In genomic region chr1:112605633-112606327, GRCh38 we compare ENCODE assay signal across 20 cellular contexts. TPM values are rescaled to one million over a fixed set of nuclear protein-coding genes. Genes with fewer than 3 reads are reported as not detected.
DNase-seq lines count a peak whose midpoint lies in the region; ATAC-seq and TF ChIP-seq lines count a peak whose summit lies in the region.
"Had no signal": no experiment of that assay in that cellular context is flagged by ENCODE, and none has a peak within 500 bp of the region (broad histone marks: within the 10 kb centered on the region; RNA-seq: fewer than 3 reads in every experiment).

No MANE protein-coding gene starts in this region.

- no peak overlapping the region for H3K27ac ChIP-seq in CD8-positive, alpha-beta memory T cell (ENCODE audit: low read depth, low read length)
- peak overlapping the region; percentile 77 to 91 (median 86) for H3K27ac ChIP-seq in esophagus squamous epithelium
- no peak overlapping the region for H3K27ac ChIP-seq in A673 (ENCODE audit: low read depth, low read length, poor library complexity, severe bottlenecking)
- H3K27ac ChIP-seq: parathyroid adenoma had no signal

- intact Hi-C loops in activated T-helper 1 cell treated with anti-CD3 and anti-CD28 coated beads, Interleukin-12 subunit alpha, Interleukin-12 subunit beta, Interleukin-2, Interleukin-4 antibody, amounts not matched to agents 30 ng/mL and 10 ng/mL and 1 ng/mL, durations not matched to agents 14 hours and 24 hours and 36 hours (cut with micrococcal nuclease): no loop called here
- intact Hi-C loops in esophagus squamous epithelium (cut with DNase I) (no loop called here), A673 (cut with micrococcal nuclease; ENCODE audit: unreplicated experiment) (no loop called here)

- H3K9me3 ChIP-seq in CD8-positive, alpha-beta memory T cell (ENCODE audit: low read length): no peaks in the 10 kb centered on the region
- H3K9me3 ChIP-seq in esophagus squamous epithelium (no peaks in the 10 kb centered on the region), A673 (ENCODE audit: low read depth, low read length, poor library complexity, severe bottlenecking) (no peaks in the 10 kb centered on the region), T-helper 17 cell (ENCODE audit: control insufficient read depth, low read length, poor library complexity, severe bottlenecking) (no peaks in the 10 kb centered on the region)
- H3K9me3 ChIP-seq: SK-N-SH had no signal

- 35 to 54% methylated on average over 3 to 4 of the region's 4 CpGs for WGBS in esophagus squamous epithelium, 2 donors

- no peak for ATAC-seq in T-helper 17 cell
- ATAC-seq in HG02870 (IDR thresholded peaks at IDR 0.05; ENCODE audit: unreplicated experiment): no peak
- ATAC-seq: natural killer cell had no signal

- H3K4me1 Mint-ChIP-seq in CD8-positive, alpha-beta memory T cell: peaks cover 2 to 8% (median 3%) of the 10 kb centered on the region in 3 donors
- peaks cover 18% of the 10 kb centered on the region for H3K4me1 Mint-ChIP-seq in activated T-helper 1 cell treated with anti-CD3 and anti-CD28 coated beads, Interleukin-12 subunit alpha, Interleukin-12 subunit beta, Interleukin-2, Interleukin-4 antibody, amounts not matched to agents 30 ng/mL and 10 ng/mL and 1 ng/mL, durations not matched to agents 14 hours and 24 hours and 36 hours (ENCODE audit: low read depth)
- H3K4me1 Mint-ChIP-seq in T-helper 17 cell: peaks cover 9% of the 10 kb centered on the region
- H3K4me1 Mint-ChIP-seq: central memory CD8-positive, alpha-beta T cell; natural killer cell had no signal

- no peak overlapping the region for H3K4me3 ChIP-seq in CD8-positive, alpha-beta memory T cell (ENCODE audit: low read length)
- H3K4me3 ChIP-seq in esophagus squamous epithelium (no peak overlapping the region), A673 (ENCODE audit: low read depth, low read length, poor library complexity, severe bottlenecking) (no peak overlapping the region)

- POLR2A ChIA-PET in CD8-positive, alpha-beta memory T cell (lab: Charles Lee): interaction anchor here (0.7 kb wide), 1 partner anchor 11 kb away, joined by 8 read pairs; no protein-coding TSS in a partner anchor
- POLR2A ChIA-PET in A673 (lab: Charles Lee; ENCODE audit: low non-redundant PET): no interaction called here

- no TSS peak for BruUV-seq in A673 (replicated peaks; lab: Mats Ljungman, UMichigan)

- no peaks in the 10 kb centered on the region for H3K27me3 ChIP-seq in CD8-positive, alpha-beta memory T cell (ENCODE audit: insufficient read depth, low read length, poor library complexity, severe bottlenecking)
- H3K27me3 ChIP-seq in esophagus squamous epithelium: no peaks in the 10 kb centered on the region
- no peaks in the 10 kb centered on the region for H3K27me3 ChIP-seq in A673 (replicated peaks; ENCODE audit: insufficient read depth, low read depth, low read length, poor library complexity)

- H3K27ac Mint-ChIP-seq in CD8-positive, alpha-beta memory T cell: peak overlapping the region in 5 of 8 donors; percentile 5 to 32 (median 20)
- peak overlapping the region; percentile 6 for H3K27ac Mint-ChIP-seq in activated T-helper 1 cell treated with anti-CD3 and anti-CD28 coated beads, Interleukin-12 subunit alpha, Interleukin-12 subunit beta, Interleukin-2, Interleukin-4 antibody, amounts not matched to agents 30 ng/mL and 10 ng/mL and 1 ng/mL, durations not matched to agents 14 hours and 24 hours and 36 hours
- H3K27ac Mint-ChIP-seq in T-helper 17 cell: no peak overlapping the region
- H3K27ac Mint-ChIP-seq: B cell, natural killer cell had no signal

- H3K9me3 Mint-ChIP-seq in CD8-positive, alpha-beta memory T cell: no peaks in the 10 kb centered on the region
- H3K9me3 Mint-ChIP-seq in activated T-helper 1 cell treated with anti-CD3 and anti-CD28 coated beads, Interleukin-12 subunit alpha, Interleukin-12 subunit beta, Interleukin-2, Interleukin-4 antibody, amounts not matched to agents 30 ng/mL and 10 ng/mL and 1 ng/mL, durations not matched to agents 14 hours and 24 hours and 36 hours: no peaks in the 10 kb centered on the region
- H3K9me3 Mint-ChIP-seq: activated T-cell treated with anti-CD3 and anti-CD28 coated beads, Interleukin-2, amount 50 U/mL, for 4 hours; central memory CD8-positive, alpha-beta T cell; natural killer cell had no signal

- no peaks in the 10 kb centered on the region for H3K27me3 Mint-ChIP-seq in CD8-positive, alpha-beta memory T cell
- no peaks in the 10 kb centered on the region for H3K27me3 Mint-ChIP-seq in activated T-helper 1 cell treated with anti-CD3 and anti-CD28 coated beads, Interleukin-12 subunit alpha, Interleukin-12 subunit beta, Interleukin-2, Interleukin-4 antibody, amounts not matched to agents 30 ng/mL and 10 ng/mL and 1 ng/mL, durations not matched to agents 14 hours and 24 hours and 36 hours (ENCODE audit: insufficient read depth)
- no peaks in the 10 kb centered on the region for H3K27me3 Mint-ChIP-seq in T-helper 17 cell
- H3K27me3 Mint-ChIP-seq: B cell; central memory CD8-positive, alpha-beta T cell had no signal

- H3K4me1 ChIP-seq in CD8-positive, alpha-beta memory T cell (ENCODE audit: insufficient read depth, low read length): no peaks in the 10 kb centered on the region
- peaks cover 0 to 40% (median 4%) of the 10 kb centered on the region in 3 donors for H3K4me1 ChIP-seq in esophagus squamous epithelium
- no peaks in the 10 kb centered on the region for H3K4me1 ChIP-seq in A673 (ENCODE audit: insufficient read depth, low read length, poor library complexity, severe bottlenecking)
- H3K4me1 ChIP-seq: parathyroid adenoma had no signal

- TF ChIP-seq POLR2A in esophagus squamous epithelium (IDR thresholded peaks at IDR 0.05): no peak

- CTCF ChIA-PET in CD8-positive, alpha-beta memory T cell (lab: Charles Lee): no interaction called here
- CTCF ChIA-PET in A673 (lab: Charles Lee): interaction anchor here (0.7 kb wide), 1 partner anchor 349 kb away, joined by 4 read pairs; no protein-coding TSS in a partner anchor

- DNase-seq in CD8-positive, alpha-beta memory T cell: no peak
- DNase-seq in HPDE6-E6E7 (ENCODE audit: extremely low spot score): peak; percentile 63
- DNase-seq in activated T-helper 1 cell treated with anti-CD3 and anti-CD28 coated beads, Interleukin-12 subunit alpha, Interleukin-12 subunit beta, Interleukin-2, Interleukin-4 antibody, amounts not matched to agents 30 ng/mL and 10 ng/mL and 1 ng/mL, durations not matched to agents 14 hours and 24 hours and 36 hours (ENCODE audit: low spot score): no peak
- DNase-seq in esophagus squamous epithelium (lab: John Stamatoyannopoulos, UW): no peak
- no peak for DNase-seq in ecto neural progenitor cell (ENCODE audit: low spot score)
- no peak for DNase-seq in A673 (ENCODE audit: low spot score)
- DNase-seq in T-helper 17 cell: no peak
- DNase-seq: activated T-cell treated with anti-CD3 and anti-CD28 coated beads, Interleukin-2, amount 50 U/mL, for 4 hours; effector memory CD4-positive, alpha-beta T cell; hypothalamus; mesendoderm; natural killer cell; NCI-H1436; SK-N-SH; stimulated activated CD4-positive, alpha-beta T cell treated with anti-CD3 and anti-CD28 coated beads, Interleukin-4, amount 100 ng/mL, for 24 hours; T1000 had no signal

- H3K4me3 Mint-ChIP-seq in CD8-positive, alpha-beta memory T cell: no peak overlapping the region
- H3K4me3 Mint-ChIP-seq in activated T-helper 1 cell treated with anti-CD3 and anti-CD28 coated beads, Interleukin-12 subunit alpha, Interleukin-12 subunit beta, Interleukin-2, Interleukin-4 antibody, amounts not matched to agents 30 ng/mL and 10 ng/mL and 1 ng/mL, durations not matched to agents 14 hours and 24 hours and 36 hours: no peak overlapping the region
- no peak overlapping the region for H3K4me3 Mint-ChIP-seq in T-helper 17 cell
- H3K4me3 Mint-ChIP-seq: activated T-cell treated with anti-CD3 and anti-CD28 coated beads, Interleukin-2, amount 50 U/mL, for 4 hours; B cell; central memory CD8-positive, alpha-beta T cell; natural killer cell had no signal

- H3K36me3 ChIP-seq in CD8-positive, alpha-beta memory T cell (ENCODE audit: insufficient read depth, low read length): no peaks in the 10 kb centered on the region
- H3K36me3 ChIP-seq in esophagus squamous epithelium: peaks cover 0 to 75% (median 0%) of the 10 kb centered on the region in 3 donors
- H3K36me3 ChIP-seq in A673 (ENCODE audit: insufficient read depth, low read length, poor library complexity, severe bottlenecking): peaks cover 47% of the 10 kb centered on the region

- H3K36me3 Mint-ChIP-seq in CD8-positive, alpha-beta memory T cell: peaks cover 8 to 71% (median 24%) of the 10 kb centered on the region in 3 donors
- peaks cover 23% of the 10 kb centered on the region for H3K36me3 Mint-ChIP-seq in activated T-helper 1 cell treated with anti-CD3 and anti-CD28 coated beads, Interleukin-12 subunit alpha, Interleukin-12 subunit beta, Interleukin-2, Interleukin-4 antibody, amounts not matched to agents 30 ng/mL and 10 ng/mL and 1 ng/mL, durations not matched to agents 14 hours and 24 hours and 36 hours (ENCODE audit: low read depth)
- H3K36me3 Mint-ChIP-seq in T-helper 17 cell (ENCODE audit: low read depth): peaks cover 18% of the 10 kb centered on the region
- H3K36me3 Mint-ChIP-seq: natural killer cell had no signal

- TF ChIP-seq CTCF in esophagus squamous epithelium (IDR thresholded peaks at IDR 0.05) (no peak), A673 (conservative IDR thresholded peaks at IDR 0.05; ENCODE audit: low read depth, low read length) (no peak)

RNA-seq across cellular contexts. Expression of gene ST7L, which starts 13.2 kb away (rescaled TPM):
- total RNA-seq in CD8-positive, alpha-beta memory T cell: 10 to 100 TPM; 11.6 to 12.2 TPM
- 11.3 TPM for polyA plus RNA-seq in CD8-positive, alpha-beta memory T cell
- total RNA-seq in activated T-helper 1 cell treated with anti-CD3 and anti-CD28 coated beads, Interleukin-12 subunit alpha, Interleukin-12 subunit beta, Interleukin-2, Interleukin-4 antibody, amounts not matched to agents 30 ng/mL and 10 ng/mL and 1 ng/mL, durations not matched to agents 14 hours and 24 hours and 36 hours: 12.2 and 13.5 TPM in 2 replicates
- 10 to 100 TPM in 3 of 4 donors, 1 to 10 TPM in 1; 9.4 to 25.0 (median 12.4) TPM for total RNA-seq in esophagus squamous epithelium
- 25.8 and 29.6 TPM in 2 replicates for total RNA-seq in A673 (2021)
- 10 to 100 TPM; 18.0 to 21.2 TPM for total RNA-seq in T-helper 17 cell

RNA-seq across cellular contexts. Expression of gene CAPZA1, which starts 13.9 kb away (rescaled TPM):
- total RNA-seq in CD8-positive, alpha-beta memory T cell: 100 to 1,000 TPM; 255 to 266 TPM
- polyA plus RNA-seq in CD8-positive, alpha-beta memory T cell: 212 TPM
- 239 and 242 TPM in 2 replicates for total RNA-seq in activated T-helper 1 cell treated with anti-CD3 and anti-CD28 coated beads, Interleukin-12 subunit alpha, Interleukin-12 subunit beta, Interleukin-2, Interleukin-4 antibody, amounts not matched to agents 30 ng/mL and 10 ng/mL and 1 ng/mL, durations not matched to agents 14 hours and 24 hours and 36 hours
- 100 to 1,000 TPM; 129 to 286 (median 209) TPM for total RNA-seq in esophagus squamous epithelium
- total RNA-seq in A673 (2021): 158 and 171 TPM in 2 replicates
- total RNA-seq in T-helper 17 cell: 100 to 1,000 TPM; 203 to 224 TPM

Comparison
In these comparisons a context has a peak if more than half of its experiments do, and no peak if none do; other contexts are left out.
1. H3K27ac ChIP-seq: peak in esophagus squamous epithelium (4 of 4); none in CD8-positive, alpha-beta memory T cell (single experiment) and A673 (single experiment).